8 cellular contexts compared by ENCODE assay signal in the genomic region with DNA sequence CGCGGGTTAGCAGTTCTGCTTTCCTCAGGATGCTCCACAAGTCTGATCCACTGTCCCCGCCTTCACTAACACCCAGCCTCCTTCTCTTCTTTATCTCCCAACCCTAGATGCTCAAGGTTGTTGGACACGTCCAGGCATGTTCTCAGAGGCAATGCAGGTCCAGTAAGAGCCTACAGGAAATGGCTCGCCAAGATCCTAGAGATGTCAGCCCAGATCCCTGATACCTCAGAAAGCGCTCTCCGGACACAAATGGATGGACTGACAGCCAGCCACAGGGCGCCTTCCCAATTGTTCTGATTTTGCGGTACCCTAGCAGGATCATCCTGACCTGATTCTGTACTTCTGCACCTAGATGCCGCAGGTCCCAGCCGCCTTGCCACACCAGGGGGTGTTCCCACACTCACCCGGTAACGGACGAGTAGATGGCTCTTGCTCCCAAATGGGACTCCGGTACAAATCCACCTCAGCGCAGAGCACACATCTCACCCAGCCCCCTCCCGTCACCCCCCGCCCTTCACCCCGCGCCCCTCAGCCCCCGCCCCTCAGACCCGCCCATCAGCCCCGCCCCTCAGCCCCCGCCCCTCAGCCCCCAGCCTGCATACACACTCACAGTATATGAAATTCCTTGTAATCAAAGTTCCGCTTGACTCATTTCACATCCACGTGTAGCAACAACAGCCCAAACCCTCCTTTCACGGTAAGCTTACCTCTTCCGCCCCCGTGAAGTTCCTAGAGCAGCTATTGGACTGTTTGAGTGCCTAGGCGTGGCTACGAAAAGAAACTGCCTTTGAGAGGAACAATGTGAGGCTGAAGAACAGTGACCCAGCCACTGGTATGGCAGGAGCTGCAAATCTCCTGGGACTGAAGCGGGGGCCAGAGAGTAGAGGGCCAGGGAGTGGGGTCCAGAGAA. TPM values are rescaled to one million over a fixed set of nuclear protein-coding genes. Genes with fewer than 3 reads are reported as not detected.
DNase-seq lines count a peak whose midpoint lies in the region; ATAC-seq and TF ChIP-seq lines count a peak whose summit lies in the region.

EDA2R (minus strand) TSS at position 488 of the 910 bp plus-strand sequence. CDS start 23,058 bp downstream, outside the sequence.

- H3K4me3 ChIP-seq in tibial nerve, result peak within 1 kb of the TSS; percentile 15 to 50 (median 18)

- no peaks in the 10 kb centered on the region for H3K36me3 Mint-ChIP-seq in CD4-positive, alpha-beta T cell (ENCODE audit: low read depth)
- H3K36me3 Mint-ChIP-seq in natural killer cell, result no peaks in the 10 kb centered on the region

- H3K4me1 ChIP-seq in tibial nerve, result no peaks in the 10 kb centered on the region

- no peaks in the 10 kb centered on the region for H3K9me3 Mint-ChIP-seq in CD4-positive, alpha-beta T cell
- H3K9me3 Mint-ChIP-seq in natural killer cell, result no peaks in the 10 kb centered on the region

- TF ChIP-seq POLR2A in erythroblast (IDR thresholded peaks at IDR 0.05; ENCODE audit: low read length) (no peak), tibial nerve (IDR thresholded peaks at IDR 0.05) (no peak)

- H3K4me3 Mint-ChIP-seq in CD4-positive, alpha-beta T cell, result peak within 1 kb of the TSS; percentile 77
- H3K4me3 Mint-ChIP-seq in natural killer cell, result peak within 1 kb of the TSS; percentile 67

- TF ChIP-seq EP300 in tibial nerve (IDR thresholded peaks at IDR 0.05), result no peak

- H3K27me3 ChIP-seq in CD4-positive, alpha-beta T cell (ENCODE audit: control insufficient read depth, insufficient read depth, low read length), result no peaks in the 10 kb centered on the region
- H3K27me3 ChIP-seq in tibial nerve, result no peaks in the 10 kb centered on the region

- peak; percentile 70 for ATAC-seq in CD4-positive, alpha-beta T cell (ENCODE audit: poor library complexity)
- peak; percentile 83 for ATAC-seq in GM19324 (IDR thresholded peaks at IDR 0.05; ENCODE audit: low FRiP score, unreplicated experiment)
- ATAC-seq in HG03196 (IDR thresholded peaks at IDR 0.05; ENCODE audit: unreplicated experiment), result peak; percentile 95
- peak in 2 of 3 donors; percentile 72 to 77 for ATAC-seq in natural killer cell

- POLR2A ChIA-PET in CD4-positive, alpha-beta T cell (lab: Charles Lee), result interaction anchor here (0.8 kb wide), 1 partner anchor 90 kb away, joined by 3 read pairs; no protein-coding TSS in a partner anchor

- H3K9me3 ChIP-seq in CD4-positive, alpha-beta T cell (ENCODE audit: control insufficient read depth, low read length), result no peaks in the 10 kb centered on the region
- H3K9me3 ChIP-seq in tibial nerve, result no peaks in the 10 kb centered on the region

- peaks cover 4% of the 10 kb centered on the region for H3K27me3 Mint-ChIP-seq in CD4-positive, alpha-beta T cell
- peaks cover 0 to 12% of the 10 kb centered on the region in 2 donors for H3K27me3 Mint-ChIP-seq in natural killer cell (ENCODE audit: low read depth in 2 of 2)

- peak in 2 of 10 experiments; percentile 1 to 7 for DNase-seq in CD4-positive, alpha-beta T cell
- DNase-seq in activated CD4-positive, alpha-beta T cell treated with anti-CD3 and anti-CD28 coated beads for 48 hours, result peak; percentile 46
- DNase-seq in erythroblast (lab: John Stamatoyannopoulos, UW) (peak; percentile 5 to 18), natural killer cell (no peak), tibial nerve (ENCODE audit: low spot score in 2 of 2) (peak in 1 of 2 donors; percentile 5), NCI-H2171 treated with DMSO at 0.1 percent for 48 hours (lab: John Stamatoyannopoulos, UW) (no peak)

- CTCF ChIA-PET in CD4-positive, alpha-beta T cell (lab: Charles Lee), result no interaction called here

- no peaks in the 10 kb centered on the region for H3K36me3 ChIP-seq in tibial nerve

- no peak for TF ChIP-seq CTCF in CD4-positive, alpha-beta T cell (IDR thresholded peaks at IDR 0.05)
- TF ChIP-seq CTCF in natural killer cell (IDR thresholded peaks at IDR 0.05) (no peak), tibial nerve (IDR thresholded peaks at IDR 0.05) (no peak)

- H3K27ac ChIP-seq in CD4-positive, alpha-beta T cell (ENCODE audit: low read depth, low read length), result no peak within 1 kb of the TSS
- H3K27ac ChIP-seq in tibial nerve, result peak within 1 kb of the TSS in 1 of 4 donors; percentile 22

- intact Hi-C loops in CD4-positive, alpha-beta T cell (cut with DNase I, micrococcal nuclease), result no loop called here
- intact Hi-C loops in natural killer cell (cut with micrococcal nuclease), result no loop called here

- H3K27ac Mint-ChIP-seq in CD4-positive, alpha-beta T cell, result no peak within 1 kb of the TSS
- no peak within 1 kb of the TSS for H3K27ac Mint-ChIP-seq in natural killer cell

- peaks cover 4% of the 10 kb centered on the region for H3K4me1 Mint-ChIP-seq in CD4-positive, alpha-beta T cell (ENCODE audit: low read depth)
- peaks cover 0 to 14% of the 10 kb centered on the region in 2 donors for H3K4me1 Mint-ChIP-seq in natural killer cell

- WGBS in tibial nerve, 2 donors, result 8 to 60% methylated on average over 11 to 28 of the region's 32 CpGs

RNA-seq across cellular contexts. Expression of gene EDA2R, which starts in this region (rescaled TPM):
- under 1 TPM in 1 of 2 experiments, not detected in 1; 0.17 TPM for total RNA-seq in CD4-positive, alpha-beta T cell
- total RNA-seq in natural killer cell (under 1 TPM; 0.07 to 0.43 (median 0.43) TPM), tibial nerve (1 to 10 TPM; 2.4 to 5.9 (median 3.1) TPM)

Comparison
In these comparisons a context has a peak if more than half of its experiments do, and no peak if none do; other contexts are left out.
1. Peak in ATAC-seq in CD4-positive, alpha-beta T cell; RNA of the gene not detected or under 1 TPM.
2. Peak in ATAC-seq in natural killer cell; RNA of the gene not detected or under 1 TPM.
3. DNase-seq: peak in activated CD4-positive, alpha-beta T cell treated with anti-CD3 and anti-CD28 coated beads for 48 hours (single experiment) and erythroblast (2 of 2); none in natural killer cell (single experiment) and NCI-H2171 treated with DMSO at 0.1 percent for 48 hours (single experiment).
4. Peak in every context shown above with its lines, with median percentiles within 50 percentile points of each other: ATAC-seq.